Comparison of ENCODE assay signal across 25 cellular contexts in genomic region chr5:81213070-81213469, GRCh38. TPM values are rescaled to one million over a fixed set of nuclear protein-coding genes. Genes with fewer than 3 reads are reported as not detected.
A peak's percentile ranks its signal among the peaks of the same experiment; 100 is the strongest.
DNase-seq lines count a peak whose midpoint lies in the region; ATAC-seq, FAIRE-seq and TF ChIP-seq lines count a peak whose summit lies in the region.
"Had no signal": no experiment of that assay in that cellular context is flagged by ENCODE, and none has a peak within 500 bp of the region (broad histone marks: within the 10 kb centered on the region; RNA-seq: fewer than 3 reads in every experiment).

No MANE protein-coding gene starts in this region.

- no peak for TF ChIP-seq CTCF in right lobe of liver (IDR thresholded peaks at IDR 0.05)
- TF ChIP-seq CTCF in HepG2 (CRISPR knock-in tag; IDR thresholded peaks at IDR 0.05) = no peak
- TF ChIP-seq CTCF in RWPE2 (IDR thresholded peaks at IDR 0.05; ENCODE audit: poor library complexity, severe bottlenecking) = no peak
- TF ChIP-seq CTCF in lower lobe of right lung (IDR thresholded peaks at IDR 0.05) = no peak
- TF ChIP-seq CTCF in foreskin keratinocyte (conservative IDR thresholded peaks at IDR 0.05) = no peak

- no peak for TF ChIP-seq RAD21 in HepG2 (CRISPR knock-in tag; IDR thresholded peaks at IDR 0.05)

- H3K36me3 ChIP-seq in right lobe of liver = no peaks in the 10 kb centered on the region
- H3K36me3 ChIP-seq in HepG2 (replicated peaks in 1 of 2; ENCODE audit: control insufficient read depth in 1 of 2, insufficient read depth in 2 of 2, low read length in 2 of 2) = peaks cover 12 to 30% of the 10 kb centered on the region in 2 experiments
- no peaks in the 10 kb centered on the region for H3K36me3 ChIP-seq in RWPE2 (ENCODE audit: low read depth)
- H3K36me3 ChIP-seq in lower lobe of right lung = no peaks in the 10 kb centered on the region
- H3K36me3 ChIP-seq: sigmoid colon, suprapubic skin, uterus had no signal

- no TSS peak for BruUV-seq in HepG2 (replicated peaks; lab: Mats Ljungman, UMichigan)

- TF ChIP-seq EP300 in HepG2 (IDR thresholded peaks at IDR 0.05; ENCODE audit: low read depth in 2 of 2, low read length in 2 of 2) (no peak), HepG2 (CRISPR knock-in tag; IDR thresholded peaks at IDR 0.05; ENCODE audit: borderline replicate concordance) (no peak)

- intact Hi-C loops in right lobe of liver (cut with DNase I) = no loop called here
- intact Hi-C loops in HepG2 (cut with micrococcal nuclease; ENCODE audit: unreplicated experiment) = no loop called here
- intact Hi-C loops in lower lobe of right lung (cut with DNase I) = no loop called here

- TF ChIP-seq POLR2A in right lobe of liver (IDR thresholded peaks at IDR 0.05) = no peak
- TF ChIP-seq POLR2A in HepG2 (IDR thresholded peaks at IDR 0.05; ENCODE audit: insufficient read depth in 1 of 2, low read depth in 2 of 2, low read length in 2 of 2) = no peak

- no CpG with 5 or more reads among the region's 3 CpGs for WGBS in right lobe of liver (ENCODE audit: insufficient coverage, low coverage, low lambda C conversion rate, missing lambda C conversion rate)
- no CpG with 5 or more reads among the region's 3 CpGs for WGBS in HepG2 (ENCODE audit: low lambda C conversion rate)

- H3K4me2 ChIP-seq in HepG2 (ENCODE audit: low read depth, low read length) = no peak overlapping the region

- DNase-seq in right lobe of liver = no peak
- DNase-seq in HepG2 (ENCODE audit: low spot score) = no peak
- DNase-seq in RWPE2 (ENCODE audit: low spot score) = no peak
- DNase-seq in lower lobe of right lung = no peak
- no peak for DNase-seq in globus pallidus (ENCODE audit: low spot score)
- no peak for DNase-seq in HPDE6-E6E7 (ENCODE audit: extremely low spot score)
- no peak for DNase-seq in A172 (ENCODE audit: low spot score)
- DNase-seq in foreskin keratinocyte = no peak
- DNase-seq: activated CD4-positive, alpha-beta T cell treated with anti-CD3 and anti-CD28 coated beads, Interleukin-2, amount 50 U/mL, for 48 hours; activated naive CD4-positive, alpha-beta T cell; amygdala; CD4-positive, alpha-beta T cell; DMS79; glutamatergic neuron; left cardiac atrium; NCI-H1048; NCI-H510A; sigmoid colon; T-helper 9 cell; uterus had no signal

- H3K27me3 ChIP-seq in right lobe of liver = no peaks in the 10 kb centered on the region
- H3K27me3 ChIP-seq in HepG2 (ENCODE audit: control insufficient read depth in 1 of 2, insufficient read depth in 2 of 2, low read length in 2 of 2) = no peaks in the 10 kb centered on the region
- H3K27me3 ChIP-seq in RWPE2 (ENCODE audit: insufficient read depth, poor library complexity, severe bottlenecking) = no peaks in the 10 kb centered on the region
- no peaks in the 10 kb centered on the region for H3K27me3 ChIP-seq in lower lobe of right lung (ENCODE audit: low read depth)
- H3K27me3 ChIP-seq in foreskin keratinocyte = no peaks in the 10 kb centered on the region
- H3K27me3 ChIP-seq: sigmoid colon, suprapubic skin, uterus had no signal

- no peak overlapping the region for H3K27ac ChIP-seq in right lobe of liver
- H3K27ac ChIP-seq in HepG2 (ENCODE audit: extremely low read length, insufficient read depth, low read length) = no peak overlapping the region
- H3K27ac ChIP-seq in RWPE2 (ENCODE audit: poor library complexity, severe bottlenecking) = no peak overlapping the region
- H3K27ac ChIP-seq in lower lobe of right lung = no peak overlapping the region
- H3K27ac ChIP-seq in foreskin keratinocyte = no peak overlapping the region
- H3K27ac ChIP-seq: coronary artery, parathyroid adenoma, sigmoid colon, suprapubic skin, uterus had no signal

- H3K4me3 ChIP-seq in right lobe of liver (no peak overlapping the region), HepG2 (replicated peaks in 1 of 3; ENCODE audit: insufficient read depth in 1 of 3, low read depth in 2 of 3, low read length in 3 of 3) (no peak overlapping the region), RWPE2 (ENCODE audit: severe bottlenecking) (no peak overlapping the region), lower lobe of right lung (no peak overlapping the region)
- H3K4me3 ChIP-seq: coronary artery, sigmoid colon, suprapubic skin, uterus had no signal

- no peak for FAIRE-seq in HepG2 (lab: Jason Lieb, UNC)
- FAIRE-seq: GM12891 had no signal

- H3K9ac ChIP-seq in HepG2 (ENCODE audit: insufficient read depth, low read depth, low read length) = no peak overlapping the region
- H3K9ac ChIP-seq: parathyroid adenoma had no signal

- POLR2A ChIA-PET in HepG2 (lab: Yijun Ruan, JAX) = no interaction called here

- ATAC-seq in right lobe of liver (peak in 3 of 4 donors; percentile 29 to 68 (median 42)), HepG2 (no peak), RWPE2 (ENCODE audit: low read depth) (peak; percentile 28; the same call in 1 of the 3 replicates), lower lobe of right lung (peak; percentile 43 to 49), foreskin keratinocyte (no peak)
- ATAC-seq: left cardiac atrium had no signal

- no peaks in the 10 kb centered on the region for H3K79me2 ChIP-seq in HepG2 (ENCODE audit: insufficient read depth, low read length)
- H3K79me2 ChIP-seq: parathyroid adenoma had no signal

- H3K9me3 ChIP-seq in right lobe of liver (no peaks in the 10 kb centered on the region), HepG2 (ENCODE audit: low read length) (no peaks in the 10 kb centered on the region), RWPE2 (ENCODE audit: severe bottlenecking) (no peaks in the 10 kb centered on the region), lower lobe of right lung (no peaks in the 10 kb centered on the region)
- H3K9me3 ChIP-seq: sigmoid colon, suprapubic skin, uterus had no signal

- no peaks in the 10 kb centered on the region for H4K20me1 ChIP-seq in HepG2 (ENCODE audit: insufficient read depth, low read length)

- CTCF ChIA-PET in HepG2 (lab: Yijun Ruan, JAX; ENCODE audit: low intra/inter-chr PET ratio, low total read pairs) = no interaction called here

- no peak overlapping the region for H2AFZ ChIP-seq in HepG2 (ENCODE audit: low read length)
- H2AFZ ChIP-seq: parathyroid adenoma had no signal

- H3K4me1 ChIP-seq in right lobe of liver (no peaks in the 10 kb centered on the region), HepG2 (ENCODE audit: insufficient read depth, low read length) (no peaks in the 10 kb centered on the region), RWPE2 (ENCODE audit: insufficient read depth, poor library complexity, severe bottlenecking) (no peaks in the 10 kb centered on the region), lower lobe of right lung (no peaks in the 10 kb centered on the region), foreskin keratinocyte (no peaks in the 10 kb centered on the region)
- H3K4me1 ChIP-seq: parathyroid adenoma, sigmoid colon, suprapubic skin, uterus had no signal

- in situ Hi-C loops in HepG2 (cut with HindIII; ENCODE audit: extremely low pct_ligation_motif_present, low pct_unique_long_range_greater_than_20kb) = no loop called here

TF ChIP-seq in HepG2, 621 proteins besides CTCF, POLR2A, EP300 and RAD21 (continues in another document):
- TF ChIP-seq ZFP36L1 (CRISPR knock-in tag; IDR thresholded peaks at IDR 0.05) = no peak

RNA-seq across cellular contexts. Expression of gene CKMT2, which starts 20.1 kb away (rescaled TPM):
- total RNA-seq in right lobe of liver (1 to 10 TPM in 2 of 6 experiments, under 1 TPM in 4; 0.39 to 1.8 (median 0.80) TPM), HepG2 (2016; rRNA removed; fragmentation: Illumina TruSeq; extraction: Trizol) (0.69 and 1.2 TPM in 2 replicates), lower lobe of right lung (1.4 TPM), foreskin keratinocyte (not detected in 2 replicates)
- 0.26 and 0.40 TPM in 2 replicates for total RNA-seq in HepG2 (2016; cell fraction: cytosol; rRNA removed; fragmentation: Illumina TruSeq; extraction: Trizol; ENCODE audit: low read depth)
- total RNA-seq in HepG2 (2016; cell fraction: insoluble cytoplasmic fraction; rRNA removed; fragmentation: Illumina TruSeq; extraction: Trizol) = 0.86 and 2.7 TPM in 2 replicates
- 0.34 TPM in 1 of 2 replicates, not detected in the other for total RNA-seq in HepG2 (2016; cell fraction: membrane; rRNA removed; fragmentation: Illumina TruSeq; extraction: Trizol)
- total RNA-seq in HepG2 (2016; cell fraction: nucleus; rRNA removed; fragmentation: Illumina TruSeq; extraction: Trizol) = 1.6 and 2.3 TPM in 2 replicates
- polyA plus RNA-seq in HepG2 (2011; rRNA removed) (8.8 and 11.5 TPM in 2 replicates), foreskin keratinocyte (not detected in 2 replicates)
- polyA plus RNA-seq in HepG2 (2011; cell fraction: cytosol; rRNA removed) = 5.2 and 9.5 TPM in 2 replicates
- 37.6 and 43.4 TPM in 2 replicates for polyA plus RNA-seq in HepG2 (2011; cell fraction: nucleus; rRNA removed)
- polyA plus RNA-seq in HepG2 (2012) = 2.9 and 3.0 TPM in 2 replicates
- not detected in 2 replicates for polyA plus RNA-seq in HepG2 (2016; cell fraction: cytosol; fragmentation: Illumina TruSeq; extraction: Trizol; ENCODE audit: low read depth)
- polyA plus RNA-seq in HepG2 (2016; cell fraction: insoluble cytoplasmic fraction; fragmentation: Illumina TruSeq; extraction: Trizol; ENCODE audit: low read depth) = 0.56 and 0.89 TPM in 2 replicates
- polyA plus RNA-seq in HepG2 (2016; cell fraction: membrane; fragmentation: Illumina TruSeq; extraction: Trizol; ENCODE audit: low read depth) = 0.26 and 0.47 TPM in 2 replicates
- polyA plus RNA-seq in HepG2 (2016; cell fraction: nucleus; fragmentation: Illumina TruSeq; extraction: Trizol; ENCODE audit: insufficient read depth, low read depth) = 1.3 and 1.8 TPM in 2 replicates
- 23.5 TPM in 1 of 2 replicates, not detected in the other for polyA minus RNA-seq in HepG2 (2011; rRNA and poly(A)+ RNA removed; ENCODE audit: low replicate concordance)
- polyA minus RNA-seq in HepG2 (2011; cell fraction: cytosol; rRNA and poly(A)+ RNA removed) = 5.5 and 5.6 TPM in 2 replicates
- polyA minus RNA-seq in HepG2 (2011; cell fraction: nucleus; rRNA and poly(A)+ RNA removed) = 15.1 and 15.5 TPM in 2 replicates
- 4.7 TPM in 1 of 2 replicates, not detected in the other for total RNA-seq in A172 (2014; rRNA removed; shearing (Covaris generic))
- total RNA-seq: LHCN-M2 had no signal

Comparison
In these comparisons a context has a peak if more than half of its experiments do, and no peak if none do; other contexts are left out.
1. ATAC-seq: peak in right lobe of liver (3 of 4), RWPE2 (single experiment) and lower lobe of right lung (2 of 2); none in HepG2 (single experiment) and foreskin keratinocyte (single experiment).